In the genomic region with DNA sequence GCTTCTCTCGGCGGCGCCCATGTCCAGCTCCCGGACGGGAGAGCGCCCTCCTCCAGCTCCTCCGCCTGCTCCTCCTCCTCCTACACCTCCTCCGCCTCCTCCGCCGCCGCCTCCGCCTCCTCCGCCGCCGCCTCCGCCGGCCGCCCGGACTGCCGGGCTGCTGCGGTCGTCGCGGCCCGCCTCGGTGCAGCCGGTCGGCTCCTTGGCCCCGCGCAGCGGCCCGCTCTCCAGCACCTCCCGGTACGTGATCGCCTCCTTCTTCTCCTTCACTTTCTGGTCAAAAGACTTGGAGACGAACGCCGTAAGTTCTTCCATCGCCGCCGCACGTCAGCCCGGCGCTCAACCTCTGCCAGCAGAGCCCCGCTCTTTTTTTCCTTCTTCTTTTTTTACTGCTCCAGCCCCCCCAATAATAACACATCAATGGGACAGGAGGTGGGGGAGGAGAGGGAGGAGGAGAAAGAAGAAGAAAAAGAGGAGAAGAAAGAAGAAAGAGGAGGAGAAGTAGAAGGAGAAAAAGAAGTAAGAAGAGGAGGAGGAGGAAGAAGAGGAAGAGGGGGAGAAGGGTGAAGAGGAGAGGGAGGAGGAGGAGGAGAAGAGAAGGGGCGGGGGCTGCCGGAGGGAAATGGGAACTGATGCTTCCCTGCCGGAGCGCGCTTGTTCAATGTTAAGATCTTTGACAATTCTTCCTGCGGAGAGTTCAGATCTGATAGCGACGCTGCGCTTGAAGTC, we compare ENCODE assay signal across 8 cellular contexts. TPM values are rescaled to one million over a fixed set of nuclear protein-coding genes. Genes with fewer than 3 reads are reported as not detected.
DNase-seq lines count a peak whose midpoint lies in the region; ATAC-seq, FAIRE-seq and TF ChIP-seq lines count a peak whose summit lies in the region.

A gene (minus strand): TSS at position 711 of the 729 bp plus-strand sequence. CDS start 396 bp downstream, at position 315.

- CTCF ChIA-PET in A549 (lab: Yijun Ruan, JAX), result interaction anchor here (0.7 to 1.6 kb wide), 4 partner anchors 50 to 499 kb away, joined by 3 to 4 read pairs (median 3); no protein-coding TSS in a partner anchor

- H3K9ac ChIP-seq in OCI-LY1 (ENCODE audit: low read length), result peak within 1 kb of the TSS; percentile 60

- DNase-seq in A549 (ENCODE audit: low read depth in 1 of 2, low spot score in 1 of 2) (peak; percentile 44 to 70), GM04503 (ENCODE audit: low read depth) (peak; percentile 23), brain microvascular endothelial cell (no peak), kidney tubule cell (ENCODE audit: low spot score) (peak; percentile 61), head of caudate nucleus (no peak)

- H3K27ac ChIP-seq in A549, result peak within 1 kb of the TSS; percentile 77 to 88
- no peak within 1 kb of the TSS for H3K27ac ChIP-seq in OCI-LY1 (ENCODE audit: low read depth, low read length, poor library complexity, severe bottlenecking)
- H3K27ac ChIP-seq in brain microvascular endothelial cell, result no peak within 1 kb of the TSS
- H3K27ac ChIP-seq in thymus (ENCODE audit: low read depth), result no peak within 1 kb of the TSS

- H3K9me2 ChIP-seq in OCI-LY1 (ENCODE audit: low read depth, low read length), result no peaks in the 10 kb centered on the region

- H2AFZ ChIP-seq in OCI-LY1 (ENCODE audit: low read length), result 0 out of 2 replicates have a peak within 1 kb of the TSS, but pooled peaks have one; percentile 1

- H3K4me3 ChIP-seq in A549 (peak within 1 kb of the TSS; percentile 61), OCI-LY1 (ENCODE audit: low read depth, low read length, poor library complexity, severe bottlenecking) (peak within 1 kb of the TSS; percentile 73), brain microvascular endothelial cell (ENCODE audit: low read depth, low read length) (peak within 1 kb of the TSS; percentile 45), thymus (ENCODE audit: low read length) (peak within 1 kb of the TSS; percentile 33)

- 4% methylated on average over 46 of the region's 54 CpGs for WGBS in A549 (ENCODE audit: missing lambda C conversion rate)
- 2% methylated on average over 54 of the region's 54 CpGs for WGBS in thymus

- POLR2A ChIA-PET in A549 (lab: Yijun Ruan, JAX), result no interaction called here

- peaks cover 1% of the 10 kb centered on the region; the same call in 1 of the 2 replicates for H3K79me2 ChIP-seq in OCI-LY1 (ENCODE audit: insufficient read depth, low read length)

- in situ Hi-C loops in brain microvascular endothelial cell (cut with HindIII; ENCODE audit: low pct_ligation_motif_present, low sequenced_read_pairs), result no loop called here

- ATAC-seq in A549 (peak; percentile 66 to 75), HG02763 (IDR thresholded peaks at IDR 0.05; ENCODE audit: unreplicated experiment) (no peak)

- intact Hi-C loops in head of caudate nucleus (cut with DNase I), result no loop called here

- H3F3A ChIP-seq in OCI-LY1 (ENCODE audit: insufficient read depth, low read length), result 0 out of 2 replicates have a peak, but pooled peaks cover 4% of the 10 kb centered on the region

- H3K27me3 ChIP-seq in OCI-LY1 (ENCODE audit: insufficient read depth, low read length) (peaks cover 5% of the 10 kb centered on the region; the same call in 1 of the 2 replicates), brain microvascular endothelial cell (replicated peaks) (peaks cover 71% of the 10 kb centered on the region), thymus (ENCODE audit: control insufficient read depth, insufficient read depth) (peaks cover 63% of the 10 kb centered on the region)

- peak within 1 kb of the TSS; percentile 96 for H3K4me2 ChIP-seq in A549
- H3K4me2 ChIP-seq in OCI-LY1 (ENCODE audit: low read length), result peak within 1 kb of the TSS; percentile 88

- H3K4me1 ChIP-seq in A549 (peaks cover 11% of the 10 kb centered on the region; the same call in 2 of the 3 replicates), OCI-LY1 (ENCODE audit: insufficient read depth, low read length, severe bottlenecking) (peaks cover 55% of the 10 kb centered on the region), thymus (ENCODE audit: control insufficient read depth, insufficient read depth, low read length) (peaks cover 5% of the 10 kb centered on the region)

- no peak for FAIRE-seq in A549 (lab: Jason Lieb, UNC)

- H4K20me1 ChIP-seq in OCI-LY1 (ENCODE audit: insufficient read depth, low read length), result no peaks in the 10 kb centered on the region

- H3K36me3 ChIP-seq in OCI-LY1 (ENCODE audit: insufficient read depth, low read length), result no peaks in the 10 kb centered on the region
- H3K36me3 ChIP-seq in brain microvascular endothelial cell (replicated peaks), result no peaks in the 10 kb centered on the region
- no peaks in the 10 kb centered on the region for H3K36me3 ChIP-seq in thymus (ENCODE audit: control insufficient read depth, insufficient read depth)

- no peak for TF ChIP-seq EP300 in A549 (IDR thresholded peaks at IDR 0.05)

- TF ChIP-seq POLR2A in A549 (IDR thresholded peaks at IDR 0.05; ENCODE audit: low read length), result 0 out of 2 replicates have a peak, but pooled peaks have one; percentile 26

- H3K9me3 ChIP-seq in A549 (no peaks in the 10 kb centered on the region), OCI-LY1 (ENCODE audit: low read length) (no peaks in the 10 kb centered on the region), thymus (ENCODE audit: control insufficient read depth) (no peaks in the 10 kb centered on the region)

- peak in 1 of 2 experiments; percentile 32; a peak in 2 of 5 replicates for TF ChIP-seq RAD21 in A549 (conservative IDR thresholded peaks at IDR 0.05 in 1 of 2, IDR thresholded peaks at IDR 0.05 in 1 of 2)

- TF ChIP-seq CTCF in A549 (IDR thresholded peaks at IDR 0.05) (no peak), OCI-LY1 (IDR thresholded peaks at IDR 0.05; ENCODE audit: low read length) (no peak), brain microvascular endothelial cell (IDR thresholded peaks at IDR 0.05; ENCODE audit: low read depth, low read length, missing control alignments) (no peak)

TF ChIP-seq in A549, 52 proteins besides CTCF, POLR2A, EP300 and RAD21:
- TF ChIP-seq, protein P1, sequence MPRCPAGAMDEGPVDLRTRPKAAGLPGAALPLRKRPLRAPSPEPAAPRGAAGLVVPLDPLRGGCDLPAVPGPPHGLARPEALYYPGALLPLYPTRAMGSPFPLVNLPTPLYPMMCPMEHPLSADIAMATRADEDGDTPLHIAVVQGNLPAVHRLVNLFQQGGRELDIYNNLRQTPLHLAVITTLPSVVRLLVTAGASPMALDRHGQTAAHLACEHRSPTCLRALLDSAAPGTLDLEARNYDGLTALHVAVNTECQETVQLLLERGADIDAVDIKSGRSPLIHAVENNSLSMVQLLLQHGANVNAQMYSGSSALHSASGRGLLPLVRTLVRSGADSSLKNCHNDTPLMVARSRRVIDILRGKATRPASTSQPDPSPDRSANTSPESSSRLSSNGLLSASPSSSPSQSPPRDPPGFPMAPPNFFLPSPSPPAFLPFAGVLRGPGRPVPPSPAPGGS (IDR thresholded peaks at IDR 0.05), result no peak
- TF ChIP-seq PHF8 (IDR thresholded peaks at IDR 0.05; ENCODE audit: borderline replicate concordance, low read depth) (0 out of 2 replicates have a peak, but pooled peaks have one; percentile 27), CEBPB (IDR thresholded peaks at IDR 0.05) (no peak), ZC3H11A (IDR thresholded peaks at IDR 0.05) (no peak), RNF2 (IDR thresholded peaks at IDR 0.05; ENCODE audit: borderline replicate concordance, low read depth) (peak; percentile 48; the same call in 1 of the 2 replicates), MYC (IDR thresholded peaks at IDR 0.05; ENCODE audit: borderline replicate concordance, low read length) (no peak), SMC3 (IDR thresholded peaks at IDR 0.05) (peak; percentile 34; the same call in 2 of the 3 replicates), ZFP36 (IDR thresholded peaks at IDR 0.05; ENCODE audit: borderline replicate concordance, partially characterized antibody) (peak; percentile 55), NR3C1 (IDR thresholded peaks at IDR 0.05) (no peak), FOXS1 (CRISPR knock-in tag; IDR thresholded peaks at IDR 0.05) (no peak), CHD2 (IDR thresholded peaks at IDR 0.05; ENCODE audit: low read length, partially characterized antibody) (no peak), EHMT2 (IDR thresholded peaks at IDR 0.05; ENCODE audit: low read depth) (no peak), JUN (IDR thresholded peaks at IDR 0.05) (peak in 1 of 2 experiments; percentile 29; a peak in 1 of 5 replicates), ZSCAN20 (CRISPR knock-in tag; IDR thresholded peaks at IDR 0.05) (no peak), TP53 (CRISPR knock-in tag; IDR thresholded peaks at IDR 0.05) (no peak), MAZ (IDR thresholded peaks at IDR 0.05; ENCODE audit: borderline replicate concordance, low read depth, low read length) (no peak)
- TF ChIP-seq, protein P2, sequence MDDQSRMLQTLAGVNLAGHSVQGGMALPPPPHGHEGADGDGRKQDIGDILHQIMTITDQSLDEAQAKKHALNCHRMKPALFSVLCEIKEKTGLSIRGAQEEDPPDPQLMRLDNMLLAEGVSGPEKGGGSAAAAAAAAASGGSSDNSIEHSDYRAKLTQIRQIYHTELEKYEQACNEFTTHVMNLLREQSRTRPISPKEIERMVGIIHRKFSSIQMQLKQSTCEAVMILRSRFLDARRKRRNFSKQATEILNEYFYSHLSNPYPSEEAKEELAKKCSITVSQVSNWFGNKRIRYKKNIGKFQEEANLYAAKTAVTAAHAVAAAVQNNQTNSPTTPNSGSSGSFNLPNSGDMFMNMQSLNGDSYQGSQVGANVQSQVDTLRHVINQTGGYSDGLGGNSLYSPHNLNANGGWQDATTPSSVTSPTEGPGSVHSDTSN (IDR thresholded peaks at IDR 0.05), result 0 out of 2 replicates have a peak, but pooled peaks have one; percentile 17

RNA-seq across cellular contexts. Expression of the gene that starts here (rescaled TPM):
- polyA plus RNA-seq in A549 (2011; rRNA removed), result 1.3 and 2.0 TPM in 2 replicates
- polyA plus RNA-seq in A549 (2012; cell fraction: cytosol; rRNA removed), result 1.5 and 1.8 TPM in 2 replicates
- polyA plus RNA-seq in A549 (2012; cell fraction: nucleus; rRNA removed), result 3.4 and 4.4 TPM in 2 replicates
- polyA plus RNA-seq in A549 (2017; fragmentation: RNase III; extraction: RNeasy Plus Mini Kit Qiagen cat#74134 plus additional on column Dnase treatment), result 1.6 to 2.0 TPM (median 2.0 TPM) in 3 replicates
- 0.39 and 0.41 TPM in 2 replicates for polyA minus RNA-seq in A549 (2011; rRNA and poly(A)+ RNA removed)
- polyA plus RNA-seq in thymus, result 0.57 TPM

Comparison
In these comparisons a context has a peak if more than half of its experiments do, and no peak if none do; other contexts are left out.
1. DNase-seq: peak in A549 (2 of 2), GM04503 (single experiment) and kidney tubule cell (single experiment); none in brain microvascular endothelial cell (single experiment) and head of caudate nucleus (0 of 42).
2. H3K27ac ChIP-seq: peak in A549 (2 of 2); none in OCI-LY1 (single experiment), brain microvascular endothelial cell (single experiment) and thymus (single experiment).
3. Peak in every context shown above with its lines, with median percentiles within 50 percentile points of each other: H3K4me3 ChIP-seq.